Comparison of ENCODE assay signal across 8 cellular contexts in genomic region chr12:101839324-101840283, GRCh38. TPM values are rescaled to one million over a fixed set of nuclear protein-coding genes. Genes with fewer than 3 reads are reported as not detected.
DNase-seq lines count a peak whose midpoint lies in the region; ATAC-seq and TF ChIP-seq lines count a peak whose summit lies in the region.

No MANE protein-coding gene starts in this region.

- no peak overlapping the region for H2AFZ ChIP-seq in hepatocyte

- peak; percentile 85 for TF ChIP-seq CTCF in hepatocyte (IDR thresholded peaks at IDR 0.05; ENCODE audit: poor library complexity)

- H3K9me3 ChIP-seq in hepatocyte (ENCODE audit: low read depth): no peaks in the 10 kb centered on the region

- no peaks in the 10 kb centered on the region for H3K9me2 ChIP-seq in hepatocyte (replicated peaks; ENCODE audit: insufficient read depth)

- no peak overlapping the region for H3K4me3 ChIP-seq in hepatocyte

- no peaks in the 10 kb centered on the region for H3K4me1 ChIP-seq in hepatocyte (ENCODE audit: insufficient read depth)

- intact Hi-C loops in Right ventricle myocardium superior (cut with DNase I) (loop anchor here (10.0 kb wide), 1 partner anchor 425 kb away; no protein-coding TSS in a partner anchor), cardiac septum (cut with DNase I) (loop anchor here (2.0 kb wide), 1 partner anchor 67 kb away; no protein-coding TSS in a partner anchor)

- H4K20me1 ChIP-seq in hepatocyte (ENCODE audit: insufficient read depth, poor library complexity, severe bottlenecking): no peaks in the 10 kb centered on the region

- no peak overlapping the region for H3K27ac ChIP-seq in hepatocyte

- WGBS in hepatocyte (ENCODE audit: low lambda C conversion rate, missing lambda C conversion rate): 49% methylated on average over 6 of the region's 6 CpGs

- no peak overlapping the region for H3K4me2 ChIP-seq in hepatocyte

- no peak for DNase-seq in Right ventricle myocardium superior
- DNase-seq in cardiac septum (ENCODE audit: low spot score): no peak
- DNase-seq in Kasumi-1 (lab: John Stamatoyannopoulos, UW): peak; percentile 71 to 74
- peak; percentile 30 to 65 (median 58) for DNase-seq in T-helper 1 cell
- peak; percentile 51 for DNase-seq in amniotic epithelial cell (ENCODE audit: low read depth)
- peak; percentile 77 for DNase-seq in hepatocyte (ENCODE audit: low spot score)
- DNase-seq in stimulated activated CD4-positive, alpha-beta T cell treated with anti-CD3 and anti-CD28 coated beads, Interleukin-12 subunit alpha, Interleukin-12 subunit beta, amount 100 ng/mL, for 24 hours (ENCODE audit: low read depth in 2 of 2): peak; percentile 26 to 69

- H3K36me3 ChIP-seq in hepatocyte (replicated peaks; ENCODE audit: insufficient read depth, low read depth): no peaks in the 10 kb centered on the region

- peak; percentile 88 for ATAC-seq in Right ventricle myocardium superior (ENCODE audit: poor library complexity)
- ATAC-seq in GM21367 (IDR thresholded peaks at IDR 0.05; ENCODE audit: unreplicated experiment): no peak

- no peaks in the 10 kb centered on the region for H3K79me2 ChIP-seq in hepatocyte

- H3K27me3 ChIP-seq in hepatocyte: no peaks in the 10 kb centered on the region

RNA-seq across cellular contexts. Expression of gene GNPTAB, which starts 8.8 kb away (rescaled TPM):
- total RNA-seq in Right ventricle myocardium superior (52.9 TPM), cardiac septum (47.9 TPM), hepatocyte (21.6 and 24.4 TPM in 2 replicates)
- polyA plus RNA-seq in hepatocyte: 12.0 and 13.8 TPM in 2 replicates

RNA-seq across cellular contexts. Expression of gene DRAM1, which starts 37.8 kb away (rescaled TPM):
- total RNA-seq in Right ventricle myocardium superior: 5.0 TPM
- total RNA-seq in cardiac septum: 5.4 TPM
- 24.0 and 26.0 TPM in 2 replicates for total RNA-seq in hepatocyte
- 27.2 and 28.2 TPM in 2 replicates for polyA plus RNA-seq in hepatocyte

Comparison
In these comparisons a context has a peak if more than half of its experiments do, and no peak if none do; other contexts are left out.
1. DNase-seq: peak in Kasumi-1 (2 of 2), T-helper 1 cell (5 of 5), amniotic epithelial cell (single experiment), hepatocyte (single experiment) and stimulated activated CD4-positive, alpha-beta T cell treated with anti-CD3 and anti-CD28 coated beads, Interleukin-12 subunit alpha, Interleukin-12 subunit beta, amount 100 ng/mL, for 24 hours (2 of 2); none in Right ventricle myocardium superior (single experiment) and cardiac septum (single experiment).